8 cellular contexts compared by ENCODE assay signal in the genomic region with DNA sequence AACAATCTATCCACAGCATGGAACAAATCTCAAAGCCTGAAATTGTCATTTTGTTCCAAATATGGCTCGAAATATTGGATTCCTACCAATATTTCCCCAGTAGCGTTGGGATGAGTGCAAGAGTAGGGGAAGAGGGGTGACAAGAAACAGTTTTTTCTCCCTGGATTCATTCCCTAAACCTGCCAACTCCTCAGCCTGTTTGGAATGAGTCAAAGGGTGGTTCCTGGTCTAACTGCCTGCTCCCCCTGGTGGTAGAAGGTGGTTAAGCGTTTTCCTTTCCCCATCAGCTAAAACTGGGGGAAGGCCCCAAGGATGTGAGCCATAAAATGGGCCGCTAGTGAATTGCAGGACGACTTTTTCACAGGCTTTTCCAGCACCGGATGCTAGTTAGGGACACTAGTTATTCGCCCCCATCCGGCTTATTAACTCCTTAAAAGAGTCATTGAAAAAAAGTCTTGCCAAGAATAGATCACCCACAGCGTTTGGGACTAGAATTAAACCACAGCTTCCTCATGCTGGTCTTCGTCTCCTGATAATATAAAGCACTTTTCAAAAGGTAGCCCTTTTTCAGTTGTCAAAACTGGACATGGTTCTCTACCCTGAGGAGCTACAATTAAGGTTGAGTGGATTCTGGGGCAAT.
A peak's percentile ranks its signal among the peaks of the same experiment; 100 is the strongest.
DNase-seq lines count a peak whose midpoint lies in the region; ATAC-seq and TF ChIP-seq lines count a peak whose summit lies in the region.

No MANE protein-coding gene starts in this region.

- no peaks in the 10 kb centered on the region for H3K36me3 ChIP-seq in GM06990 (ENCODE audit: control insufficient read depth, insufficient read depth, low read length)

- H3K27me3 Mint-ChIP-seq in activated CD4-positive, alpha-beta T cell treated with anti-CD3 and anti-CD28 coated beads, Interleukin-2, amount 10 ng/mL, durations not matched to agents 7 days and 5 days, result no peaks in the 10 kb centered on the region
- H3K27me3 Mint-ChIP-seq in memory B cell, result no peaks in the 10 kb centered on the region

- no peak overlapping the region for H3K27ac Mint-ChIP-seq in activated CD4-positive, alpha-beta T cell treated with anti-CD3 and anti-CD28 coated beads, Interleukin-2, amount 10 ng/mL, durations not matched to agents 7 days and 5 days
- H3K27ac Mint-ChIP-seq in memory B cell, result no peak overlapping the region

- intact Hi-C loops in dorsolateral prefrontal cortex (cut with DNase I), result loop anchor here in 1 of 2 donors (2.0 kb wide), 1 partner anchor 181 kb away; no protein-coding TSS in a partner anchor

- no peaks in the 10 kb centered on the region for H3K9me3 Mint-ChIP-seq in activated CD4-positive, alpha-beta T cell treated with anti-CD3 and anti-CD28 coated beads, Interleukin-2, amount 10 ng/mL, durations not matched to agents 7 days and 5 days
- no peaks in the 10 kb centered on the region for H3K9me3 Mint-ChIP-seq in memory B cell

- peak; percentile 86 for TF ChIP-seq CTCF in GM06990 (IDR thresholded peaks at IDR 0.05; ENCODE audit: insufficient read depth, low read length, poor library complexity, severe bottlenecking)
- TF ChIP-seq CTCF in dorsolateral prefrontal cortex (IDR thresholded peaks at IDR 0.05 in 54 of 56, conservative IDR thresholded peaks at IDR 0.05 in 2 of 56; ENCODE audit: low read depth in 1 of 56, partially characterized antibody in 56 of 56), result peak in 55 of 56 donors; percentile 33 to 77 (median 61)

- no peaks in the 10 kb centered on the region for H3K4me1 Mint-ChIP-seq in activated CD4-positive, alpha-beta T cell treated with anti-CD3 and anti-CD28 coated beads, Interleukin-2, amount 10 ng/mL, durations not matched to agents 7 days and 5 days
- no peaks in the 10 kb centered on the region for H3K4me1 Mint-ChIP-seq in memory B cell

- DNase-seq in GM06990 (ENCODE audit: extremely low read depth, insufficient read length), result no peak
- DNase-seq in HEK293T (ENCODE audit: extremely low spot score), result peak; percentile 74
- peak; percentile 28 for DNase-seq in NCI-H2171 treated with DMSO at 0.1 percent for 48 hours (lab: John Stamatoyannopoulos, UW)
- DNase-seq in activated CD4-positive, alpha-beta T cell treated with anti-CD3 and anti-CD28 coated beads, Interleukin-2, amount 10 ng/mL, durations not matched to agents 7 days and 5 days, result peak; percentile 68
- DNase-seq in dorsolateral prefrontal cortex, result peak in 2 of 10 donors; percentile 8 to 23
- peak; percentile 30 to 54 for DNase-seq in memory B cell (ENCODE audit: low spot score in 2 of 2)
- DNase-seq in stimulated activated CD8-positive, alpha-beta memory T cell treated with anti-CD3 and anti-CD28 coated beads, Interleukin-4, amount 100 ng/mL, for 24 hours (ENCODE audit: low read depth), result peak; percentile 42
- DNase-seq in GOT3 (lab: John Stamatoyannopoulos, UW), result no peak

- H3K27me3 ChIP-seq in GM06990 (replicated peaks; ENCODE audit: control insufficient read depth, insufficient read depth, low read length) (no peaks in the 10 kb centered on the region), dorsolateral prefrontal cortex (no peaks in the 10 kb centered on the region)

- H3K4me3 Mint-ChIP-seq in activated CD4-positive, alpha-beta T cell treated with anti-CD3 and anti-CD28 coated beads, Interleukin-2, amount 10 ng/mL, durations not matched to agents 7 days and 5 days, result no peak overlapping the region
- H3K4me3 Mint-ChIP-seq in memory B cell, result no peak overlapping the region

- no peaks in the 10 kb centered on the region for H3K36me3 Mint-ChIP-seq in activated CD4-positive, alpha-beta T cell treated with anti-CD3 and anti-CD28 coated beads, Interleukin-2, amount 10 ng/mL, durations not matched to agents 7 days and 5 days (ENCODE audit: low read depth)
- no peaks in the 10 kb centered on the region for H3K36me3 Mint-ChIP-seq in memory B cell

- H3K27ac ChIP-seq in dorsolateral prefrontal cortex, result no peak overlapping the region

- no peak for ATAC-seq in memory B cell (ENCODE audit: low read depth)

- CTCF ChIA-PET in HEK293T (lab: Yijun Ruan, JAX), result interaction anchor here (0.8 to 2.6 kb wide), 4 partner anchors 10 to 80 kb away, joined by 3 to 18 read pairs (median 4); no protein-coding TSS in a partner anchor
- CTCF ChIA-PET in activated CD4-positive, alpha-beta T cell treated with anti-CD3 and anti-CD28 coated beads, Interleukin-2, amount 10 ng/mL, durations not matched to agents 7 days and 5 days (lab: Charles Lee), result interaction anchor here (0.8 to 2.9 kb wide), 7 partner anchors 10 to 184 kb away, joined by 3 to 17 read pairs (median 6); no protein-coding TSS in a partner anchor

- H3K4me3 ChIP-seq in GM06990 (replicated peaks; ENCODE audit: low read depth, low read length) (no peak overlapping the region), dorsolateral prefrontal cortex (no peak overlapping the region)

- POLR2A ChIA-PET in HEK293T (lab: Yijun Ruan, JAX), result no interaction called here
- POLR2A ChIA-PET in activated CD4-positive, alpha-beta T cell treated with anti-CD3 and anti-CD28 coated beads, Interleukin-2, amount 10 ng/mL, durations not matched to agents 7 days and 5 days (lab: Charles Lee), result no interaction called here

TF ChIP-seq in HEK293T, 16 proteins besides CTCF, POLR2A, EP300 and RAD21:
- TF ChIP-seq BHLHE40 (IDR thresholded peaks at IDR 0.05; ENCODE audit: borderline replicate concordance), result no peak
- TF ChIP-seq TARDBP (IDR thresholded peaks at IDR 0.05), result no peak
- TF ChIP-seq ELF4 (IDR thresholded peaks at IDR 0.05), result no peak
- no peak for TF ChIP-seq ZNF384 (IDR thresholded peaks at IDR 0.05)
- no peak for TF ChIP-seq ARNT (IDR thresholded peaks at IDR 0.05)
- no peak for TF ChIP-seq LEF1 (IDR thresholded peaks at IDR 0.05; ENCODE audit: borderline replicate concordance)
- no peak for TF ChIP-seq FOXM1 (IDR thresholded peaks at IDR 0.05; ENCODE audit: borderline replicate concordance)
- no peak for TF ChIP-seq L3MBTL2 (conservative IDR thresholded peaks at IDR 0.05)
- TF ChIP-seq HDGF (IDR thresholded peaks at IDR 0.05; ENCODE audit: borderline replicate concordance), result no peak
- no peak for TF ChIP-seq NFRKB (IDR thresholded peaks at IDR 0.05)
- no peak for TF ChIP-seq SUZ12 (IDR thresholded peaks at IDR 0.05)
- TF ChIP-seq FOXA1 (IDR thresholded peaks at IDR 0.05), result no peak
- TF ChIP-seq PKNOX1 (IDR thresholded peaks at IDR 0.05), result no peak
- no peak for TF ChIP-seq CTBP1 (IDR thresholded peaks at IDR 0.05; ENCODE audit: borderline replicate concordance)
- TF ChIP-seq FOXK2 (IDR thresholded peaks at IDR 0.05), result no peak
- no peak for TF ChIP-seq SP1 (IDR thresholded peaks at IDR 0.05)

Comparison
In these comparisons a context has a peak if more than half of its experiments do, and no peak if none do; other contexts are left out.
1. DNase-seq: peak in HEK293T (single experiment), NCI-H2171 treated with DMSO at 0.1 percent for 48 hours (single experiment), activated CD4-positive, alpha-beta T cell treated with anti-CD3 and anti-CD28 coated beads, Interleukin-2, amount 10 ng/mL, durations not matched to agents 7 days and 5 days (single experiment), memory B cell (2 of 2) and stimulated activated CD8-positive, alpha-beta memory T cell treated with anti-CD3 and anti-CD28 coated beads, Interleukin-4, amount 100 ng/mL, for 24 hours (single experiment); none in GM06990 (single experiment) and GOT3 (single experiment).